Comparison of ENCODE assay signal across 8 cellular contexts in genomic region chr10:3239066-3239919, GRCh38.
A peak's percentile ranks its signal among the peaks of the same experiment; 100 is the strongest.
DNase-seq lines count a peak whose midpoint lies in the region; ATAC-seq lines count a peak whose summit lies in the region.

No MANE protein-coding gene starts in this region.

- DNase-seq in CD4-positive, CD25-positive, alpha-beta regulatory T cell, result peak; percentile 56 to 70 (median 67)
- peak; percentile 47 to 71 for DNase-seq in Kasumi-1 (lab: John Stamatoyannopoulos, UW)
- DNase-seq in central memory CD4-positive, alpha-beta T cell, result peak; percentile 60
- DNase-seq in left lobe of liver (ENCODE audit: low spot score), result peak; percentile 67
- peak; percentile 31 to 69 (median 45) for DNase-seq in stimulated activated CD4-positive, alpha-beta T cell treated with anti-CD3 and anti-CD28 coated beads, TNF-alpha, amount 100 ng/mL, for 1 hour (ENCODE audit: low read depth in 3 of 3, low spot score in 1 of 3)

- H3K27me3 Mint-ChIP-seq in CD4-positive, CD25-positive, alpha-beta regulatory T cell, result peaks cover 20% of the 10 kb centered on the region

- no peak overlapping the region for H3K4me3 Mint-ChIP-seq in CD4-positive, CD25-positive, alpha-beta regulatory T cell

- H3K36me3 Mint-ChIP-seq in CD4-positive, CD25-positive, alpha-beta regulatory T cell, result no peaks in the 10 kb centered on the region

- H3K36me3 ChIP-seq in CD4-positive, CD25-positive, alpha-beta regulatory T cell (ENCODE audit: control insufficient read depth, insufficient read depth, low read length), result no peaks in the 10 kb centered on the region

- no peaks in the 10 kb centered on the region for H3K4me1 ChIP-seq in CD4-positive, CD25-positive, alpha-beta regulatory T cell (ENCODE audit: control insufficient read depth, insufficient read depth, low read length, poor library complexity, severe bottlenecking)

- no peaks in the 10 kb centered on the region for H3K9me3 ChIP-seq in CD4-positive, CD25-positive, alpha-beta regulatory T cell (ENCODE audit: control insufficient read depth in 2 of 2, low read length in 2 of 2)

- no peaks in the 10 kb centered on the region for H3K9me3 Mint-ChIP-seq in CD4-positive, CD25-positive, alpha-beta regulatory T cell

- no peak overlapping the region for H3K4me3 ChIP-seq in CD4-positive, CD25-positive, alpha-beta regulatory T cell (ENCODE audit: low read depth, low read length)

- H3K27ac Mint-ChIP-seq in CD4-positive, CD25-positive, alpha-beta regulatory T cell, result no peak overlapping the region

- H3K27ac ChIP-seq in CD4-positive, CD25-positive, alpha-beta regulatory T cell (ENCODE audit: insufficient read depth, low read length, poor library complexity, severe bottlenecking), result no peak overlapping the region

- ATAC-seq in CD4-positive, CD25-positive, alpha-beta regulatory T cell (ENCODE audit: low read depth in 2 of 2), result peak; percentile 70 to 77
- ATAC-seq in GM19452 (IDR thresholded peaks at IDR 0.05; ENCODE audit: unreplicated experiment), result peak; percentile 61
- peak; percentile 89 to 91 for ATAC-seq in activated CD4-positive, CD25-positive, alpha-beta regulatory T cell treated with anti-CD3 and anti-CD28 coated beads, Interleukin-2, amount 50 U/mL, for 24 hours
- peak; percentile 92 for ATAC-seq in left lobe of liver
- no peak for ATAC-seq in GM18858 (IDR thresholded peaks at IDR 0.05; ENCODE audit: unreplicated experiment)

- H3K27me3 ChIP-seq in CD4-positive, CD25-positive, alpha-beta regulatory T cell (ENCODE audit: control insufficient read depth, insufficient read depth, low read length), result no peaks in the 10 kb centered on the region

- H3K4me1 Mint-ChIP-seq in CD4-positive, CD25-positive, alpha-beta regulatory T cell, result peaks cover 0 to 7% (median 3%) of the 10 kb centered on the region in 4 donors
